10 cellular contexts compared by ENCODE assay signal in genomic region chr12:104050436-104050835, GRCh38. TPM values are rescaled to one million over a fixed set of nuclear protein-coding genes. Genes with fewer than 3 reads are reported as not detected.
DNase-seq lines count a peak whose midpoint lies in the region; ATAC-seq and TF ChIP-seq lines count a peak whose summit lies in the region.
"Had no signal": no experiment of that assay in that cellular context is flagged by ENCODE, and none has a peak within 500 bp of the region (broad histone marks: within the 10 kb centered on the region; RNA-seq: fewer than 3 reads in every experiment).

No MANE protein-coding gene starts in this region.

- no peaks in the 10 kb centered on the region for H3K9me3 ChIP-seq in HUES64 (ENCODE audit: insufficient read depth, low read depth, low read length)
- H3K9me3 ChIP-seq in mesenchymal stem cell (ENCODE audit: control insufficient read depth, low read length): no peaks in the 10 kb centered on the region
- no peaks in the 10 kb centered on the region for H3K9me3 ChIP-seq in tibial artery

- no peak overlapping the region for H3K27ac ChIP-seq in HUES64 (ENCODE audit: low read depth, low read length)
- peak overlapping the region; percentile 96 for H3K27ac ChIP-seq in mesenchymal stem cell (ENCODE audit: low read length, poor library complexity, severe bottlenecking)
- peak overlapping the region; percentile 77 to 80 for H3K27ac ChIP-seq in tibial artery

- ATAC-seq in GM18511 (IDR thresholded peaks at IDR 0.05; ENCODE audit: unreplicated experiment) (no peak), HG03565 (IDR thresholded peaks at IDR 0.05; ENCODE audit: unreplicated experiment) (no peak)

- H4K8ac ChIP-seq in mesenchymal stem cell (ENCODE audit: low read length): no peak overlapping the region

- H3K4me1 ChIP-seq in HUES64 (ENCODE audit: insufficient read depth, low read length) (peaks cover 22% of the 10 kb centered on the region), mesenchymal stem cell (ENCODE audit: control insufficient read depth, insufficient read depth, low read depth, low read length) (no peaks in the 10 kb centered on the region), tibial artery (peaks cover 0 to 46% (median 26%) of the 10 kb centered on the region in 4 donors)

- H3K9ac ChIP-seq in HUES64 (ENCODE audit: low read depth, low read length) (no peak overlapping the region), mesenchymal stem cell (ENCODE audit: low read length) (peak overlapping the region; percentile 91)

- H4K91ac ChIP-seq in mesenchymal stem cell (ENCODE audit: low read length): no peak overlapping the region

- H3K4me2 ChIP-seq in mesenchymal stem cell (ENCODE audit: low read length, poor library complexity, severe bottlenecking): peak overlapping the region; percentile 93

- H3K27ac Mint-ChIP-seq in chondrocyte (ENCODE audit: unreplicated experiment): peak overlapping the region; percentile 93
- H3K27ac Mint-ChIP-seq in activated T-cell treated with anti-CD3 and anti-CD28 coated beads, Interleukin-2, amount 50 U/mL, for 24 hours: no peak overlapping the region

- no peak overlapping the region for H2AFZ ChIP-seq in mesenchymal stem cell (ENCODE audit: low read depth, low read length)

- DNase-seq in chondrocyte (ENCODE audit: low spot score) (no peak), mesenchymal stem cell (no peak), tibial artery (no peak), NCI-H187 (lab: John Stamatoyannopoulos, UW) (no peak)
- no peak for DNase-seq in activated T-cell treated with anti-CD3 and anti-CD28 coated beads, Interleukin-2, amount 50 U/mL, for 24 hours
- DNase-seq: activated effector memory CD4-positive, alpha-beta T cell treated with anti-CD3 and anti-CD28 coated beads, Interleukin-2, amount 50 U/mL, for 16 hours; NCI-H226 had no signal

- H3K27me3 ChIP-seq in HUES64 (ENCODE audit: insufficient read depth, low read length): peaks cover 21% of the 10 kb centered on the region
- peaks cover 0 to 8% of the 10 kb centered on the region in 2 experiments for H3K27me3 ChIP-seq in mesenchymal stem cell (ENCODE audit: control insufficient read depth in 1 of 2, insufficient read depth in 1 of 2, low read length in 2 of 2)
- no peaks in the 10 kb centered on the region for H3K27me3 ChIP-seq in tibial artery

- no peaks in the 10 kb centered on the region for H3K9me3 Mint-ChIP-seq in chondrocyte (ENCODE audit: low read depth)
- no peaks in the 10 kb centered on the region for H3K9me3 Mint-ChIP-seq in activated T-cell treated with anti-CD3 and anti-CD28 coated beads, Interleukin-2, amount 50 U/mL, for 24 hours

- no peaks in the 10 kb centered on the region for H3K27me3 Mint-ChIP-seq in chondrocyte (ENCODE audit: low read depth)
- H3K27me3 Mint-ChIP-seq in activated T-cell treated with anti-CD3 and anti-CD28 coated beads, Interleukin-2, amount 50 U/mL, for 24 hours: peaks cover 51% of the 10 kb centered on the region

- TF ChIP-seq CTCF in chondrocyte (IDR thresholded peaks at IDR 0.05) (no peak), tibial artery (IDR thresholded peaks at IDR 0.05) (no peak)

- WGBS in HUES64: 63% methylated on average over 3 of the region's 3 CpGs
- 68% methylated on average over 3 of the region's 3 CpGs for WGBS in mesenchymal stem cell

- no peak overlapping the region for H2BK15ac ChIP-seq in mesenchymal stem cell (ENCODE audit: low read depth, poor library complexity, severe bottlenecking)

- H3K14ac ChIP-seq in mesenchymal stem cell (ENCODE audit: low read length in 2 of 2): no peak overlapping the region

- H2AK5ac ChIP-seq in mesenchymal stem cell (ENCODE audit: low read length, severe bottlenecking): no peak overlapping the region

- intact Hi-C loops in tibial artery (cut with DNase I; ENCODE audit: low total_unique reads): no loop called here

- no peak overlapping the region for H2BK120ac ChIP-seq in mesenchymal stem cell (ENCODE audit: low read depth, low read length)

- H3K36me3 ChIP-seq in HUES64 (ENCODE audit: insufficient read depth, low read length) (no peaks in the 10 kb centered on the region), mesenchymal stem cell (ENCODE audit: control insufficient read depth in 1 of 2, insufficient read depth in 2 of 2, low read depth in 1 of 2, low read length in 2 of 2) (no peaks in the 10 kb centered on the region), tibial artery (no peaks in the 10 kb centered on the region)

- peak overlapping the region in 1 of 2 experiments; percentile 58 for H3K4ac ChIP-seq in mesenchymal stem cell (ENCODE audit: low read depth in 1 of 2, low read length in 2 of 2)

- H3K4me1 Mint-ChIP-seq in chondrocyte (ENCODE audit: low read depth): peaks cover 37% of the 10 kb centered on the region
- H3K4me1 Mint-ChIP-seq in activated T-cell treated with anti-CD3 and anti-CD28 coated beads, Interleukin-2, amount 50 U/mL, for 24 hours (ENCODE audit: low read depth): peaks cover 9% of the 10 kb centered on the region

- peak overlapping the region; percentile 5 to 48 for H3K18ac ChIP-seq in mesenchymal stem cell (ENCODE audit: low read depth in 1 of 2, low read length in 2 of 2)

- H3K4me3 Mint-ChIP-seq in chondrocyte (ENCODE audit: unreplicated experiment): peak overlapping the region; percentile 83
- no peak overlapping the region for H3K4me3 Mint-ChIP-seq in activated T-cell treated with anti-CD3 and anti-CD28 coated beads, Interleukin-2, amount 50 U/mL, for 24 hours

- H3K23ac ChIP-seq in mesenchymal stem cell (ENCODE audit: low read length in 2 of 2): no peak overlapping the region

- H3K79me1 ChIP-seq in mesenchymal stem cell (replicated peaks; ENCODE audit: low read length, poor library complexity, severe bottlenecking): peaks cover 13% of the 10 kb centered on the region

- H2BK5ac ChIP-seq in mesenchymal stem cell (ENCODE audit: low read depth, low read length, poor library complexity, severe bottlenecking): no peak overlapping the region

- H3K4me3 ChIP-seq in HUES64 (ENCODE audit: low read length) (peak overlapping the region; percentile 57), mesenchymal stem cell (ENCODE audit: insufficient read depth in 1 of 2, low read depth in 1 of 2, low read length in 2 of 2) (peak overlapping the region in 1 of 2 experiments; percentile 87), tibial artery (peak overlapping the region; percentile 58 to 70)

- peaks cover 3% of the 10 kb centered on the region for H3K36me3 Mint-ChIP-seq in chondrocyte (ENCODE audit: low read depth)
- H3K36me3 Mint-ChIP-seq in activated T-cell treated with anti-CD3 and anti-CD28 coated beads, Interleukin-2, amount 50 U/mL, for 24 hours (ENCODE audit: low read depth): no peaks in the 10 kb centered on the region

- no peak overlapping the region for H2BK12ac ChIP-seq in mesenchymal stem cell (ENCODE audit: low read length in 2 of 2)

RNA-seq across cellular contexts. Expression of gene GLT8D2, which starts 0.4 kb away (rescaled TPM):
- 2.7 TPM for polyA plus RNA-seq in HUES64 (2013, experiment 1 of 2)
- 2.8 TPM for polyA plus RNA-seq in HUES64 (2013, experiment 2 of 2)
- total RNA-seq in chondrocyte: 37.6 to 48.6 TPM (median 38.8 TPM) in 3 replicates
- polyA plus RNA-seq in mesenchymal stem cell (2013, experiment 1 of 2): 75.0 TPM
- polyA plus RNA-seq in mesenchymal stem cell (2013, experiment 2 of 2): 77.1 TPM

RNA-seq across cellular contexts. Expression of gene HCFC2, which starts 13.9 kb away (rescaled TPM):
- polyA plus RNA-seq in HUES64 (2013, experiment 1 of 2): 1.3 TPM
- polyA plus RNA-seq in HUES64 (2013, experiment 2 of 2): 1.7 TPM
- total RNA-seq in chondrocyte: 20.8 to 26.9 TPM (median 23.5 TPM) in 3 replicates
- polyA plus RNA-seq in mesenchymal stem cell (2013, experiment 1 of 2): 8.6 TPM
- polyA plus RNA-seq in mesenchymal stem cell (2013, experiment 2 of 2): 8.8 TPM
